11 cellular contexts compared by ENCODE assay signal in the genomic region with DNA sequence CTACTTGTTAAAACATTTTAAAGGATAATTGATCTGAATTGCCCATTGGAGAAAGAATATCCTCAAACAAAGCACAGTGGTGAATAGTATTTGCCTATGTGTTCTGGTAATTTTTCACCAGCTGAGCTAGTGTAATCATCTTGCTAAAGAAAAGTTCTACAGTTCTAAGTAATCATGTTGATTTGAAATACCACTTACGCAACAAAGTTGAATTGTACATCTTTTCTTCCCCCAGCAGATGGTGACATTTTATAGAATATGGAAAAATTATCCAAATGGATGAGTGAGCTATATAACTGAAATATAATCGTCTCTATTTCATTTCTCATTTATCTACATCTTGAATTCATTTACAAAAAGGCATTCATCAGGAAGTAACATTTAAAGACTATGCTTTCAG. TPM values are rescaled to one million over a fixed set of nuclear protein-coding genes. Genes with fewer than 3 reads are reported as not detected.
DNase-seq lines count a peak whose midpoint lies in the region; ATAC-seq and TF ChIP-seq lines count a peak whose summit lies in the region.
"Had no signal": no experiment of that assay in that cellular context is flagged by ENCODE, and none has a peak within 500 bp of the region (broad histone marks: within the 10 kb centered on the region; RNA-seq: fewer than 3 reads in every experiment).

No MANE protein-coding gene starts in this region.

- H4K20me1 ChIP-seq in OCI-LY7 (ENCODE audit: insufficient read depth, low read length): no peaks in the 10 kb centered on the region

- DNase-seq in heart left ventricle: no peak
- no peak for DNase-seq in right atrium auricular region (ENCODE audit: low spot score)
- DNase-seq in OCI-LY7 (ENCODE audit: low spot score): no peak
- DNase-seq in fibroblast of mammary gland (ENCODE audit: low read depth): peak; percentile 60
- no peak for DNase-seq in upper lobe of right lung
- DNase-seq in CD8-positive, alpha-beta T cell: no peak
- no peak for DNase-seq in activated effector memory CD4-positive, alpha-beta T cell treated with Interleukin-2 at 50 U/mL for 16 hours
- no peak for DNase-seq in DMS153 (lab: John Stamatoyannopoulos, UW)
- DNase-seq: amygdala, DMS79, kidney glomerular epithelial cell had no signal

- no peak for TF ChIP-seq POLR2A in heart left ventricle (IDR thresholded peaks at IDR 0.05)

- ATAC-seq in heart left ventricle: no peak
- peak; percentile 32 for ATAC-seq in upper lobe of right lung
- ATAC-seq in CD8-positive, alpha-beta T cell: no peak

- no peaks in the 10 kb centered on the region for H3K4me1 Mint-ChIP-seq in CD8-positive, alpha-beta T cell (ENCODE audit: low read depth)

- H3K9me3 Mint-ChIP-seq in CD8-positive, alpha-beta T cell: no peaks in the 10 kb centered on the region

- H3K36me3 ChIP-seq in heart left ventricle (no peaks in the 10 kb centered on the region), right atrium auricular region (no peaks in the 10 kb centered on the region), OCI-LY7 (ENCODE audit: insufficient read depth, low read length) (no peaks in the 10 kb centered on the region), upper lobe of right lung (no peaks in the 10 kb centered on the region)
- no peaks in the 10 kb centered on the region for H3K36me3 ChIP-seq in CD8-positive, alpha-beta T cell (ENCODE audit: insufficient read depth, low read length)

- H3K4me3 ChIP-seq in heart left ventricle (no peak overlapping the region), right atrium auricular region (no peak overlapping the region), OCI-LY7 (ENCODE audit: low read depth, low read length, poor library complexity, severe bottlenecking) (no peak overlapping the region), fibroblast of mammary gland (ENCODE audit: control insufficient read depth, low read depth, low read length) (no peak overlapping the region), upper lobe of right lung (no peak overlapping the region)
- H3K4me3 ChIP-seq in CD8-positive, alpha-beta T cell (ENCODE audit: low read depth, low read length): no peak overlapping the region

- H2AFZ ChIP-seq in OCI-LY7 (ENCODE audit: low read length): no peak overlapping the region

- POLR2A ChIA-PET in OCI-LY7 (lab: Charles Lee): interaction anchor here (0.6 to 1.0 kb wide), 3 partner anchors 53 to 93 kb away, joined by 3 to 7 read pairs (median 5); no protein-coding TSS in a partner anchor
- POLR2A ChIA-PET in CD8-positive, alpha-beta T cell (lab: Charles Lee): no interaction called here

- H3K9me3 ChIP-seq in heart left ventricle (no peaks in the 10 kb centered on the region), right atrium auricular region (no peaks in the 10 kb centered on the region), OCI-LY7 (ENCODE audit: low read length) (no peaks in the 10 kb centered on the region), upper lobe of right lung (no peaks in the 10 kb centered on the region)
- no peaks in the 10 kb centered on the region for H3K9me3 ChIP-seq in CD8-positive, alpha-beta T cell (ENCODE audit: low read length)

- no peaks in the 10 kb centered on the region for H3K4me1 ChIP-seq in heart left ventricle
- no peaks in the 10 kb centered on the region for H3K4me1 ChIP-seq in right atrium auricular region
- H3K4me1 ChIP-seq in OCI-LY7 (ENCODE audit: insufficient read depth, low read length, poor library complexity, severe bottlenecking): peaks cover 4% of the 10 kb centered on the region
- H3K4me1 ChIP-seq in upper lobe of right lung: no peaks in the 10 kb centered on the region
- no peaks in the 10 kb centered on the region for H3K4me1 ChIP-seq in CD8-positive, alpha-beta T cell (ENCODE audit: insufficient read depth, low read length)

- no peak overlapping the region for H3K4me3 Mint-ChIP-seq in CD8-positive, alpha-beta T cell

- peaks cover 2% of the 10 kb centered on the region for H3K36me3 Mint-ChIP-seq in CD8-positive, alpha-beta T cell

- H3K79me2 ChIP-seq in OCI-LY7 (ENCODE audit: insufficient read depth, low read depth, low read length): no peaks in the 10 kb centered on the region

- H3K27me3 Mint-ChIP-seq in CD8-positive, alpha-beta T cell (ENCODE audit: low read depth): no peaks in the 10 kb centered on the region

- peak in 11 of 12 donors; percentile 6 to 47 (median 34) for TF ChIP-seq CTCF in heart left ventricle (IDR thresholded peaks at IDR 0.05)
- peak in 1 of 2 donors; percentile 39 for TF ChIP-seq CTCF in right atrium auricular region (IDR thresholded peaks at IDR 0.05)
- peak; percentile 58 for TF ChIP-seq CTCF in OCI-LY7 (conservative IDR thresholded peaks at IDR 0.05; ENCODE audit: low read length)
- peak; percentile 32 for TF ChIP-seq CTCF in fibroblast of mammary gland (conservative IDR thresholded peaks at IDR 0.05; ENCODE audit: control insufficient read depth, insufficient read depth, low read depth, low read length)
- TF ChIP-seq CTCF in upper lobe of right lung (IDR thresholded peaks at IDR 0.05): peak; percentile 39
- no peak for TF ChIP-seq CTCF in CD8-positive, alpha-beta T cell (IDR thresholded peaks at IDR 0.05)

- H3K27ac Mint-ChIP-seq in CD8-positive, alpha-beta T cell: no peak overlapping the region

- BruUV-seq in OCI-LY7 (replicated peaks; lab: Mats Ljungman, UMichigan): no TSS peak

- H3K27ac ChIP-seq in heart left ventricle: no peak overlapping the region
- no peak overlapping the region for H3K27ac ChIP-seq in right atrium auricular region
- no peak overlapping the region for H3K27ac ChIP-seq in OCI-LY7 (ENCODE audit: low read depth, low read length, poor library complexity, severe bottlenecking)
- no peak overlapping the region for H3K27ac ChIP-seq in upper lobe of right lung
- H3K27ac ChIP-seq in CD8-positive, alpha-beta T cell (ENCODE audit: low read depth, low read length): no peak overlapping the region

- H3K27me3 ChIP-seq in heart left ventricle (no peaks in the 10 kb centered on the region), right atrium auricular region (no peaks in the 10 kb centered on the region), upper lobe of right lung (no peaks in the 10 kb centered on the region)
- no peaks in the 10 kb centered on the region for H3K27me3 ChIP-seq in CD8-positive, alpha-beta T cell (ENCODE audit: insufficient read depth, low read length)

- H3K4me2 ChIP-seq in OCI-LY7 (ENCODE audit: low read length): no peak overlapping the region

- H3K9me2 ChIP-seq in OCI-LY7 (ENCODE audit: insufficient read depth, low read length): no peaks in the 10 kb centered on the region

- 25 to 49% (median 39%) methylated on average over 2 of the region's 2 CpGs for WGBS in heart left ventricle, 4 donors

- CTCF ChIA-PET in OCI-LY7 (lab: Charles Lee; ENCODE audit: unreplicated experiment): no interaction called here
- CTCF ChIA-PET in CD8-positive, alpha-beta T cell (lab: Charles Lee): interaction anchor here (0.7 to 1.7 kb wide), 4 partner anchors 13 to 131 kb away, joined by 3 to 5 read pairs (median 4); no protein-coding TSS in a partner anchor

- intact Hi-C loops in heart left ventricle (cut with DNase I): loop anchor here in 8 of 10 donors (2.0 to 10.0 kb wide), 7 partner anchors 87 to 242 kb away; no protein-coding TSS in a partner anchor
- intact Hi-C loops in OCI-LY7 (cut with micrococcal nuclease; ENCODE audit: unreplicated experiment): loop anchor here (2.0 kb wide), 1 partner anchor 242 kb away; no protein-coding TSS in a partner anchor
- intact Hi-C loops in upper lobe of right lung (cut with DNase I): no loop called here
- intact Hi-C loops in CD8-positive, alpha-beta T cell (cut with DNase I, micrococcal nuclease): loop anchor here in 1 of 2 experiments (5.0 kb wide), 1 partner anchor 87 kb away; no protein-coding TSS in a partner anchor

RNA-seq across cellular contexts. Expression of a gene that starts 9.7 kb away (rescaled TPM):
- total RNA-seq in heart left ventricle (1 to 10 TPM in 8 of 9 donors, under 1 TPM in 1; 0.81 to 5.6 (median 3.8) TPM), right atrium auricular region (1 to 10 TPM; 2.4 to 2.9 TPM), OCI-LY7 (2022) (3.6 and 5.5 TPM in 2 replicates), upper lobe of right lung (5.9 TPM)
- polyA plus RNA-seq in heart left ventricle: 1 to 10 TPM; 1.0 to 2.0 TPM
- total RNA-seq in OCI-LY7 (2014; rRNA removed; shearing (Covaris generic)): 5.4 and 9.8 TPM in 2 replicates
- total RNA-seq in CD8-positive, alpha-beta T cell: 1 to 10 TPM in 1 of 2 experiments, under 1 TPM in 1; 0.50 to 1.1 TPM

RNA-seq across cellular contexts. Expression of a gene that starts 18.6 kb away (rescaled TPM):
- total RNA-seq in heart left ventricle: 10 to 100 TPM in 5 of 9 donors, 1 to 10 TPM in 4; 5.0 to 41.8 (median 15.0) TPM
- polyA plus RNA-seq in heart left ventricle: 10 to 100 TPM in 1 of 2 donors, 1 to 10 TPM in 1; 3.6 to 31.7 TPM
- total RNA-seq in right atrium auricular region: 10 to 100 TPM; 33.6 to 50.5 TPM
- total RNA-seq in OCI-LY7 (2014; rRNA removed; shearing (Covaris generic)): 5.3 and 7.5 TPM in 2 replicates
- total RNA-seq in OCI-LY7 (2022): 2.0 and 2.8 TPM in 2 replicates
- total RNA-seq in upper lobe of right lung: 7.5 TPM
- 1 to 10 TPM; 9.4 to 9.7 TPM for total RNA-seq in CD8-positive, alpha-beta T cell
